Comparison of ENCODE assay signal across 25 cellular contexts in the genomic region with DNA sequence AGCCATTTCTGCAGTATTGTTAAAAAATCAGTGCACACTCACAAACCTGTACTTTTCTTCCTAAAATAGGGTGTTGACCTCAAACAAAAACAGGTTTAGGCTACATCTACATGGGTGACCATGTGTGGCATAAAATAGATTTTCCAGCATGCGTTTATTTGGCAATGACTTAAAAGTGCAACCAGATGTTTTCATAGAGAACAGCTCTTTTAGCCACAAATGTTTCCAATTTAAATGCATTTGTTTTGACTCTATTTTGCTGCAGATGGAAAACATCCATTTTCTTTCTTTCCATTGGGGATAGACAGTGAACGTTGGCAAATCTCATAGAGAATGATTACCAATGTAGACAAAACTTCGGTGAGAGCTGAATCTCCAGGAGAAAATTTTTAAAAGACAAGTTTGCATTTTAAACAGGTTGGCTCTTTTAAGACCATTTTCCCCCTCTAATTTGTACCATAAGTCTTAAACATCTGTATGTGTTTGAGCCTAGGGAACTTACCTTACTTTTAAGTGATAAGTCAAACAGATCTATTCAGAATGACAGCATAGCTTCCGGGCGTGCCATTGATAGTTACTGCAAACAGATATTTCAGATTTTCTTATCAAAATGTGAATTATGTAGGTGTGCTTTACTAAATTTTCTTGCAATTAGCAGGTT.
DNase-seq lines count a peak whose midpoint lies in the region; ATAC-seq and TF ChIP-seq lines count a peak whose summit lies in the region.
"Had no signal": no experiment of that assay in that cellular context is flagged by ENCODE, and none has a peak within 500 bp of the region (broad histone marks: within the 10 kb centered on the region; RNA-seq: fewer than 3 reads in every experiment).

No MANE protein-coding gene starts in this region.

- POLR2A ChIA-PET in HCT116 (lab: Charles Lee): no interaction called here

- TF ChIP-seq CTCF in 22Rv1 (IDR thresholded peaks at IDR 0.05) (no peak), HCT116 (IDR thresholded peaks at IDR 0.05 in 2 of 3, conservative IDR thresholded peaks at IDR 0.05 in 1 of 3; ENCODE audit: borderline replicate concordance in 1 of 3, insufficient read depth in 1 of 3, low read depth in 2 of 3, low read length in 2 of 3) (no peak), foreskin fibroblast (IDR thresholded peaks at IDR 0.05; ENCODE audit: low read depth, low read length) (no peak)

- H3K4me2 ChIP-seq in HCT116 (ENCODE audit: low read length): no peak overlapping the region
- H3K4me2 ChIP-seq: BLaER1, smooth muscle cell had no signal

- DNase-seq in HCT116 (ENCODE audit: low read depth, low spot score) (no peak), adipocyte (ENCODE audit: low read depth) (peak; percentile 82), foreskin fibroblast (peak; percentile 57 to 82), SW480 (ENCODE audit: low spot score) (no peak), head of caudate nucleus (no peak), NCI-H1417 (lab: John Stamatoyannopoulos, UW) (no peak)
- DNase-seq: 8988T; activated CD4-positive, alpha-beta T cell treated with anti-CD3 and anti-CD28 coated beads for 1 hour; activated T-cell treated with anti-CD3 and anti-CD28 coated beads, Interleukin-2, amount 50 U/mL, for 72 hours; effector memory CD4-positive, alpha-beta T cell; KBM-7; mucosa of descending colon; MV-4-11; NCI-H1694 treated with DMSO at 0.1 percent for 48 hours; NCI-H345; stimulated activated CD4-positive, alpha-beta T cell treated with anti-CD3 and anti-CD28 coated beads, Interleukin-2, amount 100 ng/mL, for 48 hours; stimulated activated naive CD8-positive, alpha-beta T cell treated with anti-CD3 and anti-CD28 coated beads, Interleukin-15, Interleukin-2, amounts not matched to agents 100 U/mL and 50 U/mL, for 24 hours; T-helper 9 cell had no signal

- peak overlapping the region; percentile 97 for H3K27ac ChIP-seq in 22Rv1
- no peak overlapping the region for H3K27ac ChIP-seq in HCT116 (ENCODE audit: low read depth, low read length)
- H3K27ac ChIP-seq: BLaER1, neutrophil, tibial nerve had no signal

- no peak for TF ChIP-seq POLR2A in HCT116 (IDR thresholded peaks at IDR 0.05; ENCODE audit: borderline replicate concordance, extremely low read depth, insufficient read depth, insufficient read length)

- H3K9me3 ChIP-seq in HCT116 (ENCODE audit: control insufficient read depth in 1 of 2, insufficient read depth in 1 of 2, low read depth in 1 of 2, low read length in 2 of 2): no peaks in the 10 kb centered on the region
- no peaks in the 10 kb centered on the region for H3K9me3 ChIP-seq in adipocyte (ENCODE audit: control insufficient read depth, low read length)
- H3K9me3 ChIP-seq: BLaER1, mucosa of descending colon, neutrophil, tibial nerve had no signal

- H4K20me1 ChIP-seq in HCT116 (ENCODE audit: insufficient read depth): no peaks in the 10 kb centered on the region
- H4K20me1 ChIP-seq: BLaER1 had no signal

- no peak for TF ChIP-seq RAD21 in HCT116 (IDR thresholded peaks at IDR 0.05; ENCODE audit: low read depth)

- no peaks in the 10 kb centered on the region for H3K79me2 ChIP-seq in HCT116 (ENCODE audit: insufficient read depth, low read length)

- ATAC-seq in HCT116: no peak
- no peak for ATAC-seq in esophagus mucosa
- ATAC-seq: activated T-cell treated with anti-CD3 and anti-CD28 coated beads, Interleukin-2, amount 50 U/mL, for 72 hours; mucosa of descending colon; Panc1; stimulated activated naive CD8-positive, alpha-beta T cell treated with anti-CD3 and anti-CD28 coated beads, Interleukin-15, Interleukin-2, amounts not matched to agents 100 U/mL and 50 U/mL, for 24 hours had no signal

- intact Hi-C loops in HCT116 (cut with micrococcal nuclease): no loop called here
- intact Hi-C loops in head of caudate nucleus (cut with DNase I): no loop called here

- H3K4me1 ChIP-seq in HCT116 (ENCODE audit: control insufficient read depth in 1 of 2, insufficient read depth in 2 of 2, low read length in 2 of 2) (no peaks in the 10 kb centered on the region), adipocyte (ENCODE audit: control insufficient read depth, insufficient read depth, low read length) (peaks cover 34% of the 10 kb centered on the region)
- H3K4me1 ChIP-seq: BLaER1 had no signal

- H3K9me2 ChIP-seq in HCT116 (ENCODE audit: insufficient read depth): no peaks in the 10 kb centered on the region

- CTCF ChIA-PET in HCT116 (lab: Charles Lee): no interaction called here

- H3K9ac ChIP-seq in HCT116 (ENCODE audit: low read length) (no peak overlapping the region), adipocyte (ENCODE audit: low read length) (no peak overlapping the region)
- H3K9ac ChIP-seq: BLaER1 had no signal

- H3K4me3 ChIP-seq in HCT116 (replicated peaks in 1 of 2; ENCODE audit: low read depth in 1 of 2, low read length in 2 of 2): no peak overlapping the region
- no peak overlapping the region for H3K4me3 ChIP-seq in adipocyte (ENCODE audit: low read length)
- no peak overlapping the region for H3K4me3 ChIP-seq in foreskin fibroblast (ENCODE audit: low read depth in 1 of 2, low read length in 2 of 2)
- H3K4me3 ChIP-seq: BLaER1, mucosa of descending colon, smooth muscle cell, tibial nerve had no signal

- RAD21 ChIA-PET in HCT116 (lab: Charles Lee; ENCODE audit: low non-redundant PET in 1 of 2, low total read pairs in 2 of 2, uncharacterized antibody in 2 of 2, unreplicated experiment in 2 of 2): no interaction called here

- BruUV-seq in HCT116 (replicated peaks; lab: Mats Ljungman, UMichigan): no TSS peak

- H3K27me3 ChIP-seq in HCT116 (ENCODE audit: insufficient read depth, low read length) (no peaks in the 10 kb centered on the region), adipocyte (replicated peaks; ENCODE audit: control insufficient read depth, insufficient read depth, low read length) (no peaks in the 10 kb centered on the region)
- H3K27me3 ChIP-seq: BLaER1, neutrophil, tibial nerve had no signal

- H3K36me3 ChIP-seq in HCT116 (ENCODE audit: control insufficient read depth in 1 of 2, insufficient read depth in 2 of 2, low read length in 2 of 2): no peaks in the 10 kb centered on the region
- H3K36me3 ChIP-seq in adipocyte (ENCODE audit: control insufficient read depth, insufficient read depth, low read length, severe bottlenecking): no peaks in the 10 kb centered on the region
- H3K36me3 ChIP-seq: BLaER1, neutrophil, tibial nerve had no signal

- H2AFZ ChIP-seq in HCT116 (ENCODE audit: low read depth, low read length, poor library complexity, severe bottlenecking): peak overlapping the region; percentile 18

TF ChIP-seq in HCT116, 20 proteins besides CTCF, POLR2A, EP300 and RAD21:
- no peak for TF ChIP-seq EZH2 (IDR thresholded peaks at IDR 0.05)
- TF ChIP-seq CBX3 (IDR thresholded peaks at IDR 0.05; ENCODE audit: low read depth): no peak
- TF ChIP-seq EGR1 (IDR thresholded peaks at IDR 0.05; ENCODE audit: low read depth): no peak
- TF ChIP-seq, protein P1, sequence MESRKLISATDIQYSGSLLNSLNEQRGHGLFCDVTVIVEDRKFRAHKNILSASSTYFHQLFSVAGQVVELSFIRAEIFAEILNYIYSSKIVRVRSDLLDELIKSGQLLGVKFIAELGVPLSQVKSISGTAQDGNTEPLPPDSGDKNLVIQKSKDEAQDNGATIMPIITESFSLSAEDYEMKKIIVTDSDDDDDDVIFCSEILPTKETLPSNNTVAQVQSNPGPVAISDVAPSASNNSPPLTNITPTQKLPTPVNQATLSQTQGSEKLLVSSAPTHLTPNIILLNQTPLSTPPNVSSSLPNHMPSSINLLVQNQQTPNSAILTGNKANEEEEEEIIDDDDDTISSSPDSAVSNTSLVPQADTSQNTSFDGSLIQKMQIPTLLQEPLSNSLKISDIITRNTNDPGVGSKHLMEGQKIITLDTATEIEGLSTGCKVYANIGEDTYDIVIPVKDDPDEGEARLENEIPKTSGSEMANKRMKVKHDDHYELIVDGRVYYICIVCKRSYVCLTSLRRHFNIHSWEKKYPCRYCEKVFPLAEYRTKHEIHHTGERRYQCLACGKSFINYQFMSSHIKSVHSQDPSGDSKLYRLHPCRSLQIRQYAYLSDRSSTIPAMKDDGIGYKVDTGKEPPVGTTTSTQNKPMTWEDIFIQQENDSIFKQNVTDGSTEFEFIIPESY (IDR thresholded peaks at IDR 0.05; ENCODE audit: extremely low read depth, insufficient replicate concordance, low read length): no peak
- TF ChIP-seq SIN3A (IDR thresholded peaks at IDR 0.05; ENCODE audit: low read depth): no peak

Comparison
In these comparisons a context has a peak if more than half of its experiments do, and no peak if none do; other contexts are left out.
1. DNase-seq: peak in adipocyte (single experiment) and foreskin fibroblast (2 of 2); none in HCT116 (single experiment), SW480 (single experiment), head of caudate nucleus (0 of 42) and NCI-H1417 (0 of 3).